In genomic region chr10:84329094-84329611, GRCh38 we compare ENCODE assay signal across 8 cellular contexts. TPM values are rescaled to one million over a fixed set of nuclear protein-coding genes. Genes with fewer than 3 reads are reported as not detected.
DNase-seq lines count a peak whose midpoint lies in the region; ATAC-seq and TF ChIP-seq lines count a peak whose summit lies in the region.

No MANE protein-coding gene starts in this region.

- H3K9me3 ChIP-seq in heart left ventricle (no peaks in the 10 kb centered on the region), iPS-20b (ENCODE audit: insufficient read depth, low read depth, low read length) (no peaks in the 10 kb centered on the region)

- peak overlapping the region; percentile 68 for H3K9ac ChIP-seq in iPS-20b (ENCODE audit: low read depth, low read length)

- WGBS in heart left ventricle, 4 donors, result 2 to 5% (median 5%) methylated on average over 12 of the region's 12 CpGs

- H3K4me3 Mint-ChIP-seq in activated naive CD8-positive, alpha-beta T cell treated with anti-CD3 and anti-CD28 coated beads for 36 hours, result peak overlapping the region; percentile 93

- H3K27me3 Mint-ChIP-seq in activated naive CD8-positive, alpha-beta T cell treated with anti-CD3 and anti-CD28 coated beads for 36 hours, result no peaks in the 10 kb centered on the region

- DNase-seq in heart left ventricle (peak in 1 of 5 donors; percentile 56), Right ventricle myocardium inferior (ENCODE audit: missing footprints) (no peak), RPMI8226 (peak; percentile 12), NCI-H2029 treated with DMSO at 0.1 percent for 48 hours (lab: John Stamatoyannopoulos, UW) (no peak)
- DNase-seq in activated naive CD8-positive, alpha-beta T cell treated with anti-CD3 and anti-CD28 coated beads for 36 hours, result peak; percentile 77
- DNase-seq in stimulated activated CD4-positive, alpha-beta T cell treated with anti-CD3 and anti-CD28 coated beads, Interleukin-1b, Interleukin-23, amount 100 ng/mL, for 48 hours, result peak; percentile 85

- H3K27me3 ChIP-seq in heart left ventricle (no peaks in the 10 kb centered on the region), iPS-20b (ENCODE audit: insufficient read depth, low read length) (no peaks in the 10 kb centered on the region)

- peak in 1 of 4 donors; percentile 32 for ATAC-seq in heart left ventricle
- ATAC-seq in Right ventricle myocardium inferior, result no peak
- peak; percentile 20 for ATAC-seq in HG03060 (IDR thresholded peaks at IDR 0.05; ENCODE audit: low read depth, unreplicated experiment)

- peak overlapping the region; percentile 88 to 99 (median 97) for H3K27ac ChIP-seq in heart left ventricle
- H3K27ac ChIP-seq in iPS-20b (ENCODE audit: low read length), result no peak overlapping the region

- H3K36me3 Mint-ChIP-seq in activated naive CD8-positive, alpha-beta T cell treated with anti-CD3 and anti-CD28 coated beads for 36 hours, result peaks cover 2% of the 10 kb centered on the region

- peaks cover 0 to 53% (median 25%) of the 10 kb centered on the region in 12 donors for H3K4me1 ChIP-seq in heart left ventricle
- peaks cover 15% of the 10 kb centered on the region for H3K4me1 ChIP-seq in iPS-20b (ENCODE audit: insufficient read depth, low read length)

- intact Hi-C loops in heart left ventricle (cut with DNase I) (no loop called here), Right ventricle myocardium inferior (cut with DNase I) (loop anchor here (10.0 kb wide), 1 partner anchor 184 kb away; no protein-coding TSS in a partner anchor)

- no peak for TF ChIP-seq CTCF in heart left ventricle (IDR thresholded peaks at IDR 0.05)

- H3K4me3 ChIP-seq in heart left ventricle (peak overlapping the region; percentile 66 to 100 (median 90)), iPS-20b (ENCODE audit: low read length) (peak overlapping the region; percentile 82)

- H3K9me3 Mint-ChIP-seq in activated naive CD8-positive, alpha-beta T cell treated with anti-CD3 and anti-CD28 coated beads for 36 hours, result no peaks in the 10 kb centered on the region

- peak overlapping the region; percentile 99 for H3K27ac Mint-ChIP-seq in activated naive CD8-positive, alpha-beta T cell treated with anti-CD3 and anti-CD28 coated beads for 36 hours

- no peak for TF ChIP-seq POLR2A in heart left ventricle (IDR thresholded peaks at IDR 0.05)

- H3K36me3 ChIP-seq in heart left ventricle (no peaks in the 10 kb centered on the region), iPS-20b (ENCODE audit: insufficient read depth, low read depth, low read length) (no peaks in the 10 kb centered on the region)

- H3K4me1 Mint-ChIP-seq in activated naive CD8-positive, alpha-beta T cell treated with anti-CD3 and anti-CD28 coated beads for 36 hours, result peaks cover 39% of the 10 kb centered on the region

RNA-seq across cellular contexts. Expression of gene CCSER2, which starts 0.8 kb away (rescaled TPM):
- total RNA-seq in heart left ventricle (100 to 1,000 TPM; 101 to 244 (median 161) TPM), Right ventricle myocardium inferior (163 TPM)
- 10 to 100 TPM; 32.4 to 72.0 TPM for polyA plus RNA-seq in heart left ventricle
- 10 to 100 TPM; 42.4 to 43.8 TPM for total RNA-seq in activated naive CD8-positive, alpha-beta T cell treated with anti-CD3 and anti-CD28 coated beads for 36 hours

Comparison
In these comparisons a context has a peak if more than half of its experiments do, and no peak if none do; other contexts are left out.
1. DNase-seq: peak in RPMI8226 (single experiment), activated naive CD8-positive, alpha-beta T cell treated with anti-CD3 and anti-CD28 coated beads for 36 hours (single experiment) and stimulated activated CD4-positive, alpha-beta T cell treated with anti-CD3 and anti-CD28 coated beads, Interleukin-1b, Interleukin-23, amount 100 ng/mL, for 48 hours (single experiment); none in Right ventricle myocardium inferior (single experiment) and NCI-H2029 treated with DMSO at 0.1 percent for 48 hours (single experiment).